ENCODE assay signal across 1 cellular context in the genomic region with DNA sequence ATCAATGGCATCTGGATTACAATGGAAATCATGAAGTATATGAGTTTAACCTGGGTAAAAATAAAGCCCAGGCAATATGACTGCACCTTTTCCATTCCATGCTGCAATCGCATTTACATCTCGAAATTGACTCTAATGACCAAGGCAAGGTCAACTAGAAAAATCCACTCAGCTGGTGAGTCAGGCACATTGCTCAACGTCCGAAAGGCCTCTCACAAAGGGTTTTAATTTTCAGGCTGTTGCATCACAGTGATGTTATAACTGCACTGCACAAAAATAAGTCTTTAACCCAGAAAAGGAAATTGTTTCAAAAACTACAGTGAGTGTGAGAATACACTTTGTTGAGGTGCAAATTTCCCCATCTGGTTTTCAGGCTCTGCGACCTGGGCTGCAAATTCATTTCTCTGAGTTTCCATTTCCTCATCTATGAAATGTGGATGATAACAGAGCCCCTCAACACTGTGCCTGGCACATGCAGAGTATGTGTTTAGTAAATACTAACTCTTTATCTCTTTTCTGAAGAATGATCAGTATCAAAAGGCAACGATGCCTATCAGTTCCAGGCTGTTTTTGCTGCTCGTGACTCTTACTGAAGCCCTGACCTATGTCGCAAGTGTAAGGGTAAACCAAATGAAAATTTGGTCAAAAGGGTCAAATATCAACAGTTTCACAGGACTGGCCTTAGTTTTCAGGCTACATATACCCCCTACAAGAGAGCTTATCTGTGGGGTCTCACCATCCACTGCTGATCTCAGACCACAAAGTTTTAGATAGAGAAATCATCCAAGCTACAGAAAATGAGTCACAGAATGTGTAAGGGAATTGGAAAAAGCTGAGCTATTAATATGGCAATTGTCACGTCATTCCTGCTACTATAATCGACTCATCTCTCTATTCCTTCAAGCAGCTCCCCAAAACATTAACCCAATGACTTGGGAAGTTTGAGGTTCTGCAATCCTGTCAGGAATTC.
TF ChIP-seq lines count a peak whose summit lies in the region.

No MANE protein-coding gene starts in this region.

TF ChIP-seq in HepG2, 621 proteins besides CTCF, POLR2A, EP300 and RAD21 (continued from another document and continues in another):
- TF ChIP-seq, protein P1, sequence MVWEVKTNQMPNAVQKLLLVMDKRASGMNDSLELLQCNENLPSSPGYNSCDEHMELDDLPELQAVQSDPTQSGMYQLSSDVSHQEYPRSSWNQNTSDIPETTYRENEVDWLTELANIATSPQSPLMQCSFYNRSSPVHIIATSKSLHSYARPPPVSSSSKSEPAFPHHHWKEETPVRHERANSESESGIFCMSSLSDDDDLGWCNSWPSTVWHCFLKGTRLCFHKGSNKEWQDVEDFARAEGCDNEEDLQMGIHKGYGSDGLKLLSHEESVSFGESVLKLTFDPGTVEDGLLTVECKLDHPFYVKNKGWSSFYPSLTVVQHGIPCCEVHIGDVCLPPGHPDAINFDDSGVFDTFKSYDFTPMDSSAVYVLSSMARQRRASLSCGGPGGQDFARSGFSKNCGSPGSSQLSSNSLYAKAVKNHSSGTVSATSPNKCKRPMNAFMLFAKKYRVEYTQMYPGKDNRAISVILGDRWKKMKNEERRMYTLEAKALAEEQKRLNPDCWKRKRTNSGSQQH (CRISPR knock-in tag; IDR thresholded peaks at IDR 0.05; ENCODE audit: low read depth) = no peak
- TF ChIP-seq ZNF274 (CRISPR knock-in tag; IDR thresholded peaks at IDR 0.05) (no peak), ELF1 (CRISPR knock-in tag; IDR thresholded peaks at IDR 0.05) (no peak), ZNF557 (CRISPR knock-in tag; IDR thresholded peaks at IDR 0.05) (no peak), CEBPG (CRISPR knock-in tag; IDR thresholded peaks at IDR 0.05) (peak; percentile 98), AKAP8 (CRISPR knock-in tag; IDR thresholded peaks at IDR 0.05) (no peak), DNMT1 (CRISPR knock-in tag; IDR thresholded peaks at IDR 0.05) (no peak), ZFP37 (CRISPR knock-in tag; IDR thresholded peaks at IDR 0.05; ENCODE audit: borderline replicate concordance) (no peak), MAFF (IDR thresholded peaks at IDR 0.05; ENCODE audit: low read depth, low read length) (peak; percentile 14; the same call in 1 of the 2 replicates), CEBPB (IDR thresholded peaks at IDR 0.05; ENCODE audit: borderline replicate concordance, low read depth, low read length) (peak; percentile 99), ZNF678 (CRISPR knock-in tag; IDR thresholded peaks at IDR 0.05) (no peak), ZSCAN12 (CRISPR knock-in tag; IDR thresholded peaks at IDR 0.05) (no peak), MED1 (CRISPR knock-in tag; IDR thresholded peaks at IDR 0.05) (peak; percentile 95), ZNF749 (CRISPR knock-in tag; IDR thresholded peaks at IDR 0.05; ENCODE audit: borderline replicate concordance) (no peak), ARNT2 (CRISPR knock-in tag; IDR thresholded peaks at IDR 0.05; ENCODE audit: low read depth) (no peak), ZNF230 (CRISPR knock-in tag; IDR thresholded peaks at IDR 0.05) (no peak; the same call in 1 of the 2 replicates), SOX6 (IDR thresholded peaks at IDR 0.05) (no peak), SOX6 (CRISPR knock-in tag; IDR thresholded peaks at IDR 0.05) (peak; percentile 94), PITX1 (CRISPR knock-in tag; IDR thresholded peaks at IDR 0.05) (peak; percentile 60; the same call in 1 of the 2 replicates), NCOR1 (IDR thresholded peaks at IDR 0.05; ENCODE audit: borderline replicate concordance, low read length) (peak; percentile 76; the same call in 1 of the 2 replicates), EZH2 (conservative IDR thresholded peaks at IDR 0.05; ENCODE audit: low read depth, low read length) (no peak), SRSF9 (IDR thresholded peaks at IDR 0.05; ENCODE audit: borderline replicate concordance, insufficient read depth, low read depth, low read length, poor library complexity, severe bottlenecking) (no peak), SUZ12 (IDR thresholded peaks at IDR 0.05; ENCODE audit: low read depth, low read length) (no peak), NCOA2 (CRISPR knock-in tag; IDR thresholded peaks at IDR 0.05) (peak; percentile 84), POLR2AphosphoS2 (IDR thresholded peaks at IDR 0.05; ENCODE audit: low read depth, low read length) (peak; percentile 55; the same call in 1 of the 2 replicates), RFX5 (IDR thresholded peaks at IDR 0.05; ENCODE audit: low read depth, low read length) (no peak), MAZ (IDR thresholded peaks at IDR 0.05; ENCODE audit: borderline replicate concordance, low read depth, low read length) (no peak), MAZ (CRISPR knock-in tag; IDR thresholded peaks at IDR 0.05; ENCODE audit: low read depth) (no peak), SNRNP70 (IDR thresholded peaks at IDR 0.05; ENCODE audit: low read depth, low read length) (no peak), NFRKB (IDR thresholded peaks at IDR 0.05) (no peak), CCAR2 (optimal IDR thresholded peaks at IDR 0.05; ENCODE audit: low read depth, low read length) (no peak), HDAC1 (CRISPR knock-in tag; IDR thresholded peaks at IDR 0.05) (peak; percentile 53; the same call in 1 of the 2 replicates), CENPT (CRISPR knock-in tag; IDR thresholded peaks at IDR 0.05; ENCODE audit: low read depth) (no peak)
- TF ChIP-seq, protein P2, sequence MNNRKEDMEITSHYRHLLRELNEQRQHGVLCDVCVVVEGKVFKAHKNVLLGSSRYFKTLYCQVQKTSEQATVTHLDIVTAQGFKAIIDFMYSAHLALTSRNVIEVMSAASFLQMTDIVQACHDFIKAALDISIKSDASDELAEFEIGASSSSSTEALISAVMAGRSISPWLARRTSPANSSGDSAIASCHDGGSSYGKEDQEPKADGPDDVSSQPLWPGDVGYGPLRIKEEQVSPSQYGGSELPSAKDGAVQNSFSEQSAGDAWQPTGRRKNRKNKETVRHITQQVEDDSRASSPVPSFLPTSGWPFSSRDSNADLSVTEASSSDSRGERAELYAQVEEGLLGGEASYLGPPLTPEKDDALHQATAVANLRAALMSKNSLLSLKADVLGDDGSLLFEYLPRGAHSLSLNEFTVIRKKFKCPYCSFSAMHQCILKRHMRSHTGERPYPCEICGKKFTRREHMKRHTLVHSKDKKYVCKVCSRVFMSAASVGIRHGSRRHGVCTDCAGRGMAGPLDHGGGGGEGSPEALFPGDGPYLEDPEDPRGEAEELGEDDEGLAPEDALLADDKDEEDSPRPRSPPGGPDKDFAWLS (CRISPR knock-in tag; IDR thresholded peaks at IDR 0.05; ENCODE audit: borderline replicate concordance) = no peak
- TF ChIP-seq, protein P3, sequence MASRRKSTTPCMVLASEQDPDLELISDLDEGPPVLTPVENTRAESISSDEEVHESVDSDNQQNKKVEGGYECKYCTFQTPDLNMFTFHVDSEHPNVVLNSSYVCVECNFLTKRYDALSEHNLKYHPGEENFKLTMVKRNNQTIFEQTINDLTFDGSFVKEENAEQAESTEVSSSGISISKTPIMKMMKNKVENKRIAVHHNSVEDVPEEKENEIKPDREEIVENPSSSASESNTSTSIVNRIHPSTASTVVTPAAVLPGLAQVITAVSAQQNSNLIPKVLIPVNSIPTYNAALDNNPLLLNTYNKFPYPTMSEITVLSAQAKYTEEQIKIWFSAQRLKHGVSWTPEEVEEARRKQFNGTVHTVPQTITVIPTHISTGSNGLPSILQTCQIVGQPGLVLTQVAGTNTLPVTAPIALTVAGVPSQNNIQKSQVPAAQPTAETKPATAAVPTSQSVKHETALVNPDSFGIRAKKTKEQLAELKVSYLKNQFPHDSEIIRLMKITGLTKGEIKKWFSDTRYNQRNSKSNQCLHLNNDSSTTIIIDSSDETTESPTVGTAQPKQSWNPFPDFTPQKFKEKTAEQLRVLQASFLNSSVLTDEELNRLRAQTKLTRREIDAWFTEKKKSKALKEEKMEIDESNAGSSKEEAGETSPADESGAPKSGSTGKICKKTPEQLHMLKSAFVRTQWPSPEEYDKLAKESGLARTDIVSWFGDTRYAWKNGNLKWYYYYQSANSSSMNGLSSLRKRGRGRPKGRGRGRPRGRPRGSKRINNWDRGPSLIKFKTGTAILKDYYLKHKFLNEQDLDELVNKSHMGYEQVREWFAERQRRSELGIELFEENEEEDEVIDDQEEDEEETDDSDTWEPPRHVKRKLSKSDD (CRISPR knock-in tag; IDR thresholded peaks at IDR 0.05; ENCODE audit: low read depth) = peak; percentile 52; the same call in 1 of the 2 replicates
- TF ChIP-seq, protein P4, sequence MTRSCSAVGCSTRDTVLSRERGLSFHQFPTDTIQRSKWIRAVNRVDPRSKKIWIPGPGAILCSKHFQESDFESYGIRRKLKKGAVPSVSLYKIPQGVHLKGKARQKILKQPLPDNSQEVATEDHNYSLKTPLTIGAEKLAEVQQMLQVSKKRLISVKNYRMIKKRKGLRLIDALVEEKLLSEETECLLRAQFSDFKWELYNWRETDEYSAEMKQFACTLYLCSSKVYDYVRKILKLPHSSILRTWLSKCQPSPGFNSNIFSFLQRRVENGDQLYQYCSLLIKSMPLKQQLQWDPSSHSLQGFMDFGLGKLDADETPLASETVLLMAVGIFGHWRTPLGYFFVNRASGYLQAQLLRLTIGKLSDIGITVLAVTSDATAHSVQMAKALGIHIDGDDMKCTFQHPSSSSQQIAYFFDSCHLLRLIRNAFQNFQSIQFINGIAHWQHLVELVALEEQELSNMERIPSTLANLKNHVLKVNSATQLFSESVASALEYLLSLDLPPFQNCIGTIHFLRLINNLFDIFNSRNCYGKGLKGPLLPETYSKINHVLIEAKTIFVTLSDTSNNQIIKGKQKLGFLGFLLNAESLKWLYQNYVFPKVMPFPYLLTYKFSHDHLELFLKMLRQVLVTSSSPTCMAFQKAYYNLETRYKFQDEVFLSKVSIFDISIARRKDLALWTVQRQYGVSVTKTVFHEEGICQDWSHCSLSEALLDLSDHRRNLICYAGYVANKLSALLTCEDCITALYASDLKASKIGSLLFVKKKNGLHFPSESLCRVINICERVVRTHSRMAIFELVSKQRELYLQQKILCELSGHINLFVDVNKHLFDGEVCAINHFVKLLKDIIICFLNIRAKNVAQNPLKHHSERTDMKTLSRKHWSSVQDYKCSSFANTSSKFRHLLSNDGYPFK (CRISPR knock-in tag; IDR thresholded peaks at IDR 0.05; ENCODE audit: borderline replicate concordance) = no peak
- TF ChIP-seq, protein P5, sequence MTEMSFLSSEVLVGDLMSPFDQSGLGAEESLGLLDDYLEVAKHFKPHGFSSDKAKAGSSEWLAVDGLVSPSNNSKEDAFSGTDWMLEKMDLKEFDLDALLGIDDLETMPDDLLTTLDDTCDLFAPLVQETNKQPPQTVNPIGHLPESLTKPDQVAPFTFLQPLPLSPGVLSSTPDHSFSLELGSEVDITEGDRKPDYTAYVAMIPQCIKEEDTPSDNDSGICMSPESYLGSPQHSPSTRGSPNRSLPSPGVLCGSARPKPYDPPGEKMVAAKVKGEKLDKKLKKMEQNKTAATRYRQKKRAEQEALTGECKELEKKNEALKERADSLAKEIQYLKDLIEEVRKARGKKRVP (CRISPR knock-in tag; IDR thresholded peaks at IDR 0.05) = peak in 1 of 2 experiments; percentile 98; a peak in 2 of 4 replicates
- TF ChIP-seq, protein P6, sequence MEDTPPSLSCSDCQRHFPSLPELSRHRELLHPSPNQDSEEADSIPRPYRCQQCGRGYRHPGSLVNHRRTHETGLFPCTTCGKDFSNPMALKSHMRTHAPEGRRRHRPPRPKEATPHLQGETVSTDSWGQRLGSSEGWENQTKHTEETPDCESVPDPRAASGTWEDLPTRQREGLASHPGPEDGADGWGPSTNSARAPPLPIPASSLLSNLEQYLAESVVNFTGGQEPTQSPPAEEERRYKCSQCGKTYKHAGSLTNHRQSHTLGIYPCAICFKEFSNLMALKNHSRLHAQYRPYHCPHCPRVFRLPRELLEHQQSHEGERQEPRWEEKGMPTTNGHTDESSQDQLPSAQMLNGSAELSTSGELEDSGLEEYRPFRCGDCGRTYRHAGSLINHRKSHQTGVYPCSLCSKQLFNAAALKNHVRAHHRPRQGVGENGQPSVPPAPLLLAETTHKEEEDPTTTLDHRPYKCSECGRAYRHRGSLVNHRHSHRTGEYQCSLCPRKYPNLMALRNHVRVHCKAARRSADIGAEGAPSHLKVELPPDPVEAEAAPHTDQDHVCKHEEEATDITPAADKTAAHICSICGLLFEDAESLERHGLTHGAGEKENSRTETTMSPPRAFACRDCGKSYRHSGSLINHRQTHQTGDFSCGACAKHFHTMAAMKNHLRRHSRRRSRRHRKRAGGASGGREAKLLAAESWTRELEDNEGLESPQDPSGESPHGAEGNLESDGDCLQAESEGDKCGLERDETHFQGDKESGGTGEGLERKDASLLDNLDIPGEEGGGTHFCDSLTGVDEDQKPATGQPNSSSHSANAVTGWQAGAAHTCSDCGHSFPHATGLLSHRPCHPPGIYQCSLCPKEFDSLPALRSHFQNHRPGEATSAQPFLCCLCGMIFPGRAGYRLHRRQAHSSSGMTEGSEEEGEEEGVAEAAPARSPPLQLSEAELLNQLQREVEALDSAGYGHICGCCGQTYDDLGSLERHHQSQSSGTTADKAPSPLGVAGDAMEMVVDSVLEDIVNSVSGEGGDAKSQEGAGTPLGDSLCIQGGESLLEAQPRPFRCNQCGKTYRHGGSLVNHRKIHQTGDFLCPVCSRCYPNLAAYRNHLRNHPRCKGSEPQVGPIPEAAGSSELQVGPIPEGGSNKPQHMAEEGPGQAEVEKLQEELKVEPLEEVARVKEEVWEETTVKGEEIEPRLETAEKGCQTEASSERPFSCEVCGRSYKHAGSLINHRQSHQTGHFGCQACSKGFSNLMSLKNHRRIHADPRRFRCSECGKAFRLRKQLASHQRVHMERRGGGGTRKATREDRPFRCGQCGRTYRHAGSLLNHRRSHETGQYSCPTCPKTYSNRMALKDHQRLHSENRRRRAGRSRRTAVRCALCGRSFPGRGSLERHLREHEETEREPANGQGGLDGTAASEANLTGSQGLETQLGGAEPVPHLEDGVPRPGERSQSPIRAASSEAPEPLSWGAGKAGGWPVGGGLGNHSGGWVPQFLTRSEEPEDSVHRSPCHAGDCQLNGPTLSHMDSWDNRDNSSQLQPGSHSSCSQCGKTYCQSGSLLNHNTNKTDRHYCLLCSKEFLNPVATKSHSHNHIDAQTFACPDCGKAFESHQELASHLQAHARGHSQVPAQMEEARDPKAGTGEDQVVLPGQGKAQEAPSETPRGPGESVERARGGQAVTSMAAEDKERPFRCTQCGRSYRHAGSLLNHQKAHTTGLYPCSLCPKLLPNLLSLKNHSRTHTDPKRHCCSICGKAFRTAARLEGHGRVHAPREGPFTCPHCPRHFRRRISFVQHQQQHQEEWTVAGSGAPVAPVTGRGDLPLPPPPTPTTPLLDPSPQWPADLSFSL (CRISPR knock-in tag; IDR thresholded peaks at IDR 0.05) = no peak
- TF ChIP-seq, protein P7, sequence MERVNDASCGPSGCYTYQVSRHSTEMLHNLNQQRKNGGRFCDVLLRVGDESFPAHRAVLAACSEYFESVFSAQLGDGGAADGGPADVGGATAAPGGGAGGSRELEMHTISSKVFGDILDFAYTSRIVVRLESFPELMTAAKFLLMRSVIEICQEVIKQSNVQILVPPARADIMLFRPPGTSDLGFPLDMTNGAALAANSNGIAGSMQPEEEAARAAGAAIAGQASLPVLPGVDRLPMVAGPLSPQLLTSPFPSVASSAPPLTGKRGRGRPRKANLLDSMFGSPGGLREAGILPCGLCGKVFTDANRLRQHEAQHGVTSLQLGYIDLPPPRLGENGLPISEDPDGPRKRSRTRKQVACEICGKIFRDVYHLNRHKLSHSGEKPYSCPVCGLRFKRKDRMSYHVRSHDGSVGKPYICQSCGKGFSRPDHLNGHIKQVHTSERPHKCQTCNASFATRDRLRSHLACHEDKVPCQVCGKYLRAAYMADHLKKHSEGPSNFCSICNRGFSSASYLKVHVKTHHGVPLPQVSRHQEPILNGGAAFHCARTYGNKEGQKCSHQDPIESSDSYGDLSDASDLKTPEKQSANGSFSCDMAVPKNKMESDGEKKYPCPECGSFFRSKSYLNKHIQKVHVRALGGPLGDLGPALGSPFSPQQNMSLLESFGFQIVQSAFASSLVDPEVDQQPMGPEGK (CRISPR knock-in tag; IDR thresholded peaks at IDR 0.05) = peak; percentile 11; the same call in 1 of the 2 replicates
